Comparison of ENCODE assay signal across 29 cellular contexts in the genomic region with DNA sequence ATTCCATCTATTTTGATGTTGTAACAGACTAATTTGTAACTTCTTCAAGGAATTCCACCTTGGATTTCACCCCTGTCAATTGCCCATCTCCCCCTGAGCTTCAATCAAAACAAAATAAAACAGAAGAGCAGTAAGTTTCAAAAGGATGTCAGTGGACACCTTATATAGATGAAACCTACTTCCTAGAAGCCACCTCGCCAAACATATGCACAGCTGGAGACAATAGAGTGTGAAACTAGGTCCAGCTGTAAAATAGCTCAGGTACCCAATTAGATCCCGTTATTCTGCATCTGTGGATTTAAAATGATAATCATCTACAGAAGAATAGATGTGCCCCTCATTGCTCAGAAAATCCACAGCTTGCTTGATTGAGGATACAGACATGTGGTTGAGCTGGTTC.
A peak's percentile ranks its signal among the peaks of the same experiment; 100 is the strongest.
DNase-seq lines count a peak whose midpoint lies in the region; ATAC-seq and TF ChIP-seq lines count a peak whose summit lies in the region.
"Had no signal": no experiment of that assay in that cellular context is flagged by ENCODE, and none has a peak within 500 bp of the region (broad histone marks: within the 10 kb centered on the region; RNA-seq: fewer than 3 reads in every experiment).

No MANE protein-coding gene starts in this region.

- 43% methylated on average over 2 of the region's 2 CpGs for whole genome bisulfite sequencing in esophagus muscularis mucosa

- H3K27me3 Mint-ChIP-seq in endothelial cell (ENCODE audit: unreplicated experiment), result peaks cover 5% of the 10 kb centered on the region
- no peaks in the 10 kb centered on the region for H3K27me3 Mint-ChIP-seq in activated T-helper 2 cell treated with anti-CD3 and anti-CD28 coated beads, Interferon-gamma antibody, Interleukin-2, Interleukin-4, amounts not matched to agents 10 μg/mL and 5 μg/mL and 100 μg/mL, durations not matched to agents 14 hours and 24 hours and 36 hours (ENCODE audit: low read depth)
- no peaks in the 10 kb centered on the region for H3K27me3 Mint-ChIP-seq in nephron progenitor cell (ENCODE audit: low read depth, poor library complexity)

- ATAC-seq in GM18498 (IDR thresholded peaks at IDR 0.05; ENCODE audit: unreplicated experiment) (peak; percentile 36), GM19351 (IDR thresholded peaks at IDR 0.05; ENCODE audit: unreplicated experiment) (peak; percentile 35), HG02588 (IDR thresholded peaks at IDR 0.05; ENCODE audit: unreplicated experiment) (peak; percentile 26), HG03280 (IDR thresholded peaks at IDR 0.05; ENCODE audit: unreplicated experiment) (peak; percentile 21)
- ATAC-seq: heart left ventricle; left lung; naive thymus-derived CD8-positive, alpha-beta T cell; right cardiac atrium had no signal

- no peak for TF ChIP-seq POLR2A in esophagus muscularis mucosa (IDR thresholded peaks at IDR 0.05; ENCODE audit: low read depth)

- no peak for TF ChIP-seq CTCF in endothelial cell (IDR thresholded peaks at IDR 0.05; ENCODE audit: unreplicated experiment)
- no peak for TF ChIP-seq CTCF in nephron progenitor cell (IDR thresholded peaks at IDR 0.05)
- TF ChIP-seq CTCF in esophagus muscularis mucosa (IDR thresholded peaks at IDR 0.05), result no peak

- H3K9me3 ChIP-seq in esophagus muscularis mucosa, result no peaks in the 10 kb centered on the region
- H3K9me3 ChIP-seq: colonic mucosa, HAP-1, left lung, MG63, Peyer's patch, SJSA1 had no signal

- no peaks in the 10 kb centered on the region for H3K36me3 Mint-ChIP-seq in endothelial cell (ENCODE audit: low read depth, unreplicated experiment)
- H3K36me3 Mint-ChIP-seq in activated T-helper 2 cell treated with anti-CD3 and anti-CD28 coated beads, Interferon-gamma antibody, Interleukin-2, Interleukin-4, amounts not matched to agents 10 μg/mL and 5 μg/mL and 100 μg/mL, durations not matched to agents 14 hours and 24 hours and 36 hours (ENCODE audit: low read depth), result no peaks in the 10 kb centered on the region
- H3K36me3 Mint-ChIP-seq in nephron progenitor cell (ENCODE audit: low read depth), result no peaks in the 10 kb centered on the region
- H3K36me3 Mint-ChIP-seq: CD8-positive, alpha-beta memory T cell had no signal

- H3K27ac Mint-ChIP-seq in endothelial cell (ENCODE audit: unreplicated experiment) (no peak overlapping the region), nephron progenitor cell (no peak overlapping the region)
- no peak overlapping the region for H3K27ac Mint-ChIP-seq in activated T-helper 2 cell treated with anti-CD3 and anti-CD28 coated beads, Interferon-gamma antibody, Interleukin-2, Interleukin-4, amounts not matched to agents 10 μg/mL and 5 μg/mL and 100 μg/mL, durations not matched to agents 14 hours and 24 hours and 36 hours
- H3K27ac Mint-ChIP-seq: CD8-positive, alpha-beta memory T cell; naive thymus-derived CD8-positive, alpha-beta T cell; T-helper 1 cell treated with Interleukin-12 subunit alpha and Interleukin-12 subunit beta and Interleukin-4 antibody, amounts not matched to agents 30 μg/mL and 1 μg/mL, for 36 hours had no signal

- no peak overlapping the region for H3K4me3 ChIP-seq in esophagus muscularis mucosa
- H3K4me3 ChIP-seq: colonic mucosa, HAP-1, heart left ventricle, left lung, MG63, Peyer's patch, SJSA1 had no signal

- no peaks in the 10 kb centered on the region for H3K36me3 ChIP-seq in esophagus muscularis mucosa
- H3K36me3 ChIP-seq: colonic mucosa, HAP-1, heart left ventricle, left lung, MG63, Peyer's patch, SJSA1 had no signal

- H3K4me3 Mint-ChIP-seq in endothelial cell (ENCODE audit: unreplicated experiment) (no peak overlapping the region), nephron progenitor cell (no peak overlapping the region)
- H3K4me3 Mint-ChIP-seq in activated T-helper 2 cell treated with anti-CD3 and anti-CD28 coated beads, Interferon-gamma antibody, Interleukin-2, Interleukin-4, amounts not matched to agents 10 μg/mL and 5 μg/mL and 100 μg/mL, durations not matched to agents 14 hours and 24 hours and 36 hours (ENCODE audit: low read depth), result no peak overlapping the region
- H3K4me3 Mint-ChIP-seq: CD8-positive, alpha-beta memory T cell; naive thymus-derived CD8-positive, alpha-beta T cell; T-helper 1 cell treated with Interleukin-12 subunit alpha and Interleukin-12 subunit beta and Interleukin-4 antibody, amounts not matched to agents 30 μg/mL and 1 μg/mL, for 36 hours had no signal

- H3K9me3 Mint-ChIP-seq in endothelial cell (ENCODE audit: unreplicated experiment), result no peaks in the 10 kb centered on the region
- H3K9me3 Mint-ChIP-seq in activated T-helper 2 cell treated with anti-CD3 and anti-CD28 coated beads, Interferon-gamma antibody, Interleukin-2, Interleukin-4, amounts not matched to agents 10 μg/mL and 5 μg/mL and 100 μg/mL, durations not matched to agents 14 hours and 24 hours and 36 hours, result peaks cover 8% of the 10 kb centered on the region
- peaks cover 11% of the 10 kb centered on the region for H3K9me3 Mint-ChIP-seq in nephron progenitor cell

- H3K4me1 Mint-ChIP-seq in endothelial cell (ENCODE audit: unreplicated experiment), result no peaks in the 10 kb centered on the region
- no peaks in the 10 kb centered on the region for H3K4me1 Mint-ChIP-seq in activated T-helper 2 cell treated with anti-CD3 and anti-CD28 coated beads, Interferon-gamma antibody, Interleukin-2, Interleukin-4, amounts not matched to agents 10 μg/mL and 5 μg/mL and 100 μg/mL, durations not matched to agents 14 hours and 24 hours and 36 hours (ENCODE audit: low read depth)
- H3K4me1 Mint-ChIP-seq in nephron progenitor cell, result peaks cover 9% of the 10 kb centered on the region
- H3K4me1 Mint-ChIP-seq: CD8-positive, alpha-beta memory T cell; naive thymus-derived CD8-positive, alpha-beta T cell had no signal

- no peak for TF ChIP-seq EP300 in esophagus muscularis mucosa (IDR thresholded peaks at IDR 0.05)

- H3K27me3 ChIP-seq in esophagus muscularis mucosa, result no peaks in the 10 kb centered on the region
- H3K27me3 ChIP-seq: colonic mucosa, heart left ventricle, left lung, MG63, Peyer's patch, SJSA1 had no signal

- no peak overlapping the region for H3K27ac ChIP-seq in esophagus muscularis mucosa (replicated peaks in 1 of 4)
- H3K27ac ChIP-seq: 22Rv1, colonic mucosa, heart left ventricle, left lung, Peyer's patch, SJSA1 had no signal

- no peak for DNase-seq in endothelial cell (ENCODE audit: low spot score)
- no peak for DNase-seq in activated T-helper 2 cell treated with anti-CD3 and anti-CD28 coated beads, Interferon-gamma antibody, Interleukin-2, Interleukin-4, amounts not matched to agents 10 μg/mL and 5 μg/mL and 100 μg/mL, durations not matched to agents 14 hours and 24 hours and 36 hours (ENCODE audit: low spot score)
- DNase-seq in nephron progenitor cell, result no peak
- DNase-seq in esophagus muscularis mucosa (ENCODE audit: extremely low spot score), result no peak
- DNase-seq: activated CD4-positive, alpha-beta T cell treated with anti-CD3 and anti-CD28 coated beads, Interleukin-2, amount 50 U/mL, for 1 hour; activated CD8-positive, alpha-beta memory T cell treated with anti-CD3 and anti-CD28 coated beads, Interleukin-2, amount 50 U/mL, for 48 hours; activated effector memory CD4-positive, alpha-beta T cell treated with Interleukin-2 at 50 U/mL for 16 hours; AML-193; CD8-positive, alpha-beta memory T cell; colonic mucosa; GDM1; heart left ventricle; left lung; MG63; naive thymus-derived CD8-positive, alpha-beta T cell; NCI-H1694 treated with DMSO at 0.1 percent for 48 hours; NCI-H345; Peyer's patch; right cardiac atrium; stimulated activated CD4-positive, alpha-beta T cell treated with anti-CD3 and anti-CD28 coated beads, Interleukin-12 subunit alpha, Interleukin-12 subunit beta, amount 100 ng/mL, for 4 hours; stimulated activated CD8-positive, alpha-beta memory T cell treated with anti-CD3 and anti-CD28 coated beads, Interleukin-4, amount 100 ng/mL, for 48 hours had no signal

- no peaks in the 10 kb centered on the region for H3K4me1 ChIP-seq in esophagus muscularis mucosa
- H3K4me1 ChIP-seq: colonic mucosa, HAP-1, heart left ventricle, left lung, Peyer's patch, SJSA1 had no signal

- intact Hi-C loops in activated T-helper 2 cell treated with anti-CD3 and anti-CD28 coated beads, Interferon-gamma antibody, Interleukin-2, Interleukin-4, amounts not matched to agents 10 μg/mL and 5 μg/mL and 100 μg/mL, durations not matched to agents 14 hours and 24 hours and 36 hours (cut with micrococcal nuclease), result no loop called here
- intact Hi-C loops in esophagus muscularis mucosa (cut with DNase I), result no loop called here
